Comparison of ENCODE assay signal across 14 cellular contexts in genomic region chr6:161476711-161477110, GRCh38.
DNase-seq lines count a peak whose midpoint lies in the region; ATAC-seq and TF ChIP-seq lines count a peak whose summit lies in the region.
"Had no signal": no experiment of that assay in that cellular context is flagged by ENCODE, and none has a peak within 500 bp of the region (broad histone marks: within the 10 kb centered on the region; RNA-seq: fewer than 3 reads in every experiment).

No MANE protein-coding gene starts in this region.

- peaks cover 10% of the 10 kb centered on the region for H3K4me1 ChIP-seq in psoas muscle

- H3K27ac ChIP-seq in psoas muscle, result peak overlapping the region; percentile 63
- H3K27ac ChIP-seq: C4-2B had no signal

- H3K9me3 Mint-ChIP-seq in T-helper 2 cell treated with Interferon-gamma antibody and Interleukin-4, amounts not matched to agents 5 μg/mL and 100 μg/mL, for 36 hours, result no peaks in the 10 kb centered on the region
- H3K9me3 Mint-ChIP-seq in natural killer cell treated with Interleukin-12 subunit alpha and Interleukin-12 subunit beta and Interleukin-15 and Interleukin-18, amount 100 ng/mL, for 72 hours, result no peaks in the 10 kb centered on the region
- H3K9me3 Mint-ChIP-seq: activated CD8-positive, alpha-beta T cell treated with anti-CD3 and anti-CD28 coated beads for 36 hours had no signal

- WGBS in psoas muscle, 3 donors, result 25 to 42% (median 26%) methylated on average over 9 of the region's 9 CpGs

- H3K36me3 Mint-ChIP-seq in T-helper 17 cell (ENCODE audit: low read depth), result no peaks in the 10 kb centered on the region
- no peaks in the 10 kb centered on the region for H3K36me3 Mint-ChIP-seq in T-helper 2 cell treated with Interferon-gamma antibody and Interleukin-4, amounts not matched to agents 5 μg/mL and 100 μg/mL, for 36 hours (ENCODE audit: low read depth)
- no peaks in the 10 kb centered on the region for H3K36me3 Mint-ChIP-seq in natural killer cell treated with Interleukin-12 subunit alpha and Interleukin-12 subunit beta and Interleukin-15 and Interleukin-18, amount 100 ng/mL, for 72 hours

- peak overlapping the region; percentile 45 for H3K27ac Mint-ChIP-seq in T-helper 17 cell
- no peak overlapping the region for H3K27ac Mint-ChIP-seq in T-helper 2 cell treated with Interferon-gamma antibody and Interleukin-4, amounts not matched to agents 5 μg/mL and 100 μg/mL, for 36 hours
- H3K27ac Mint-ChIP-seq in natural killer cell treated with Interleukin-12 subunit alpha and Interleukin-12 subunit beta and Interleukin-15 and Interleukin-18, amount 100 ng/mL, for 72 hours, result no peak overlapping the region
- H3K27ac Mint-ChIP-seq: activated CD8-positive, alpha-beta T cell treated with anti-CD3 and anti-CD28 coated beads for 36 hours had no signal

- no peaks in the 10 kb centered on the region for H3K27me3 Mint-ChIP-seq in T-helper 17 cell
- H3K27me3 Mint-ChIP-seq in T-helper 2 cell treated with Interferon-gamma antibody and Interleukin-4, amounts not matched to agents 5 μg/mL and 100 μg/mL, for 36 hours (ENCODE audit: low read depth), result no peaks in the 10 kb centered on the region
- H3K27me3 Mint-ChIP-seq in natural killer cell treated with Interleukin-12 subunit alpha and Interleukin-12 subunit beta and Interleukin-15 and Interleukin-18, amount 100 ng/mL, for 72 hours, result peaks cover 0 to 16% of the 10 kb centered on the region in 2 donors
- H3K27me3 Mint-ChIP-seq: activated CD8-positive, alpha-beta T cell treated with anti-CD3 and anti-CD28 coated beads for 36 hours had no signal

- no peaks in the 10 kb centered on the region for H3K4me1 Mint-ChIP-seq in T-helper 17 cell
- H3K4me1 Mint-ChIP-seq in T-helper 2 cell treated with Interferon-gamma antibody and Interleukin-4, amounts not matched to agents 5 μg/mL and 100 μg/mL, for 36 hours (ENCODE audit: low read depth), result no peaks in the 10 kb centered on the region
- H3K4me1 Mint-ChIP-seq in natural killer cell treated with Interleukin-12 subunit alpha and Interleukin-12 subunit beta and Interleukin-15 and Interleukin-18, amount 100 ng/mL, for 72 hours (ENCODE audit: low read depth in 2 of 2), result no peaks in the 10 kb centered on the region

- no peak overlapping the region for H3K4me3 Mint-ChIP-seq in T-helper 17 cell
- H3K4me3 Mint-ChIP-seq in T-helper 2 cell treated with Interferon-gamma antibody and Interleukin-4, amounts not matched to agents 5 μg/mL and 100 μg/mL, for 36 hours, result no peak overlapping the region
- no peak overlapping the region for H3K4me3 Mint-ChIP-seq in natural killer cell treated with Interleukin-12 subunit alpha and Interleukin-12 subunit beta and Interleukin-15 and Interleukin-18, amount 100 ng/mL, for 72 hours
- H3K4me3 Mint-ChIP-seq: activated CD8-positive, alpha-beta T cell treated with anti-CD3 and anti-CD28 coated beads for 36 hours had no signal

- TF ChIP-seq CTCF in fibroblast of the aortic adventitia (IDR thresholded peaks at IDR 0.05; ENCODE audit: insufficient read depth, low read length) (no peak), psoas muscle (IDR thresholded peaks at IDR 0.05) (no peak)

- no peaks in the 10 kb centered on the region for H3K27me3 ChIP-seq in psoas muscle (ENCODE audit: insufficient read depth in 3 of 3, low read length in 2 of 3)
- H3K27me3 ChIP-seq: tibial nerve had no signal

- H3K4me3 ChIP-seq in fibroblast of the aortic adventitia (ENCODE audit: low read depth, low read length), result no peak overlapping the region
- peak overlapping the region; percentile 11 for H3K4me3 ChIP-seq in psoas muscle
- H3K4me3 ChIP-seq: tibial nerve had no signal

- H3K36me3 ChIP-seq in psoas muscle (ENCODE audit: insufficient read depth in 1 of 2, low read depth in 1 of 2), result no peaks in the 10 kb centered on the region
- H3K36me3 ChIP-seq: tibial nerve had no signal

- intact Hi-C loops in psoas muscle (cut with DNase I), result no loop called here

- H3K9me3 ChIP-seq in T-helper 17 cell (ENCODE audit: control insufficient read depth, low read length, poor library complexity, severe bottlenecking), result no peaks in the 10 kb centered on the region
- H3K9me3 ChIP-seq in psoas muscle, result no peaks in the 10 kb centered on the region
- H3K9me3 ChIP-seq: tibial nerve had no signal

- ATAC-seq in T-helper 17 cell (no peak), psoas muscle (peak; percentile 30 to 81 (median 59))
- ATAC-seq in natural killer cell treated with Interleukin-12 subunit alpha and Interleukin-12 subunit beta and Interleukin-15 and Interleukin-18, amount 100 ng/mL, for 72 hours, result no peak
- ATAC-seq: activated CD8-positive, alpha-beta T cell treated with anti-CD3 and anti-CD28 coated beads for 36 hours had no signal

- DNase-seq in EL, result peak; percentile 39
- DNase-seq in T-helper 17 cell, result no peak
- peak; percentile 51 for DNase-seq in fibroblast of the aortic adventitia (ENCODE audit: low read depth)
- DNase-seq in psoas muscle, result peak in 1 of 2 donors; percentile 28
- no peak for DNase-seq in T-helper 2 cell treated with Interferon-gamma antibody and Interleukin-4, amounts not matched to agents 5 μg/mL and 100 μg/mL, for 36 hours (ENCODE audit: low spot score)
- no peak for DNase-seq in NCI-H128 (lab: John Stamatoyannopoulos, UW; ENCODE audit: unreplicated experiment)
- no peak for DNase-seq in natural killer cell treated with Interleukin-12 subunit alpha and Interleukin-12 subunit beta and Interleukin-15 and Interleukin-18, amount 100 ng/mL, for 72 hours (ENCODE audit: low spot score)
- no peak for DNase-seq in activated naive CD4-positive, alpha-beta T cell (lab: John Stamatoyannopoulos, UW)
- DNase-seq: activated CD8-positive, alpha-beta T cell treated with anti-CD3 and anti-CD28 coated beads for 36 hours; glutamatergic neuron; NCI-H2081 treated with DMSO at 0.1 percent for 48 hours; SIG-M5 had no signal

Comparison
In these comparisons a context has a peak if more than half of its experiments do, and no peak if none do; other contexts are left out.
1. DNase-seq: peak in EL (single experiment) and fibroblast of the aortic adventitia (single experiment); none in T-helper 17 cell (0 of 3), T-helper 2 cell treated with Interferon-gamma antibody and Interleukin-4, amounts not matched to agents 5 μg/mL and 100 μg/mL, for 36 hours (single experiment), NCI-H128 (single experiment), natural killer cell treated with Interleukin-12 subunit alpha and Interleukin-12 subunit beta and Interleukin-15 and Interleukin-18, amount 100 ng/mL, for 72 hours (single experiment) and activated naive CD4-positive, alpha-beta T cell (0 of 4).
2. ATAC-seq: peak in psoas muscle (4 of 4); none in T-helper 17 cell (single experiment) and natural killer cell treated with Interleukin-12 subunit alpha and Interleukin-12 subunit beta and Interleukin-15 and Interleukin-18, amount 100 ng/mL, for 72 hours (0 of 2).